Comparison of ENCODE assay signal across 1 cellular context in genomic region chr7:73734619-73735525, GRCh38.
TF ChIP-seq lines count a peak whose summit lies in the region.

No MANE protein-coding gene starts in this region.

TF ChIP-seq in HepG2, 621 proteins besides CTCF, POLR2A, EP300 and RAD21 (continued from another document and continues in another):
- TF ChIP-seq ZNF576 (CRISPR knock-in tag; IDR thresholded peaks at IDR 0.05) (no peak), CEBPB (IDR thresholded peaks at IDR 0.05; ENCODE audit: borderline replicate concordance, low read depth, low read length) (peak; percentile 40; the same call in 1 of the 2 replicates), ZFY (CRISPR knock-in tag; IDR thresholded peaks at IDR 0.05) (peak; percentile 80; the same call in 1 of the 2 replicates), BHLHE40 (IDR thresholded peaks at IDR 0.05; ENCODE audit: low read length) (peak; percentile 42; the same call in 1 of the 2 replicates), RFX5 (IDR thresholded peaks at IDR 0.05; ENCODE audit: low read depth, low read length) (no peak), THAP11 (CRISPR knock-in tag; IDR thresholded peaks at IDR 0.05) (peak; percentile 66; the same call in 1 of the 2 replicates), GABPB1 (CRISPR knock-in tag; IDR thresholded peaks at IDR 0.05) (peak; percentile 79), ZFP91 (CRISPR knock-in tag; IDR thresholded peaks at IDR 0.05; ENCODE audit: borderline replicate concordance) (peak; percentile 69), ERF (CRISPR knock-in tag; IDR thresholded peaks at IDR 0.05) (peak; percentile 78), NFKB2 (CRISPR knock-in tag; IDR thresholded peaks at IDR 0.05; ENCODE audit: borderline replicate concordance) (peak; percentile 64; the same call in 1 of the 2 replicates), MED1 (CRISPR knock-in tag; IDR thresholded peaks at IDR 0.05) (0 out of 2 replicates have a peak, but pooled peaks have one; percentile 19), CBFB (CRISPR knock-in tag; IDR thresholded peaks at IDR 0.05) (0 out of 2 replicates have a peak, but pooled peaks have one; percentile 27), SRY (CRISPR knock-in tag; IDR thresholded peaks at IDR 0.05) (peak; percentile 38; the same call in 1 of the 2 replicates), SP5 (CRISPR knock-in tag; IDR thresholded peaks at IDR 0.05; ENCODE audit: borderline replicate concordance, low read depth) (peak; percentile 98), SOX13 (IDR thresholded peaks at IDR 0.05) (no peak), SOX13 (CRISPR knock-in tag; conservative IDR thresholded peaks at IDR 0.05 in 1 of 2, IDR thresholded peaks at IDR 0.05 in 1 of 2) (no peak; a peak in 1 of 4 replicates), ZFP1 (CRISPR knock-in tag; IDR thresholded peaks at IDR 0.05) (no peak), HIC2 (CRISPR knock-in tag; IDR thresholded peaks at IDR 0.05; ENCODE audit: low read depth) (peak; percentile 66), TAF15 (IDR thresholded peaks at IDR 0.05; ENCODE audit: low read depth, low read length, poor library complexity, severe bottlenecking) (peak; percentile 32), ZNF614 (CRISPR knock-in tag; IDR thresholded peaks at IDR 0.05; ENCODE audit: borderline replicate concordance) (peak; percentile 36; the same call in 1 of the 2 replicates), MXD1 (CRISPR knock-in tag; IDR thresholded peaks at IDR 0.05) (no peak), ZBTB33 (CRISPR knock-in tag; IDR thresholded peaks at IDR 0.05) (peak; percentile 43), ZNF362 (CRISPR knock-in tag; IDR thresholded peaks at IDR 0.05; ENCODE audit: borderline replicate concordance) (peak; percentile 18; the same call in 1 of the 2 replicates), PRDM10 (CRISPR knock-in tag; IDR thresholded peaks at IDR 0.05; ENCODE audit: low read depth) (peak; percentile 51; the same call in 1 of the 2 replicates), POGK (CRISPR knock-in tag; conservative IDR thresholded peaks at IDR 0.05) (0 out of 2 replicates have a peak, but pooled peaks have one; percentile 34), ZNF432 (CRISPR knock-in tag; IDR thresholded peaks at IDR 0.05; ENCODE audit: borderline replicate concordance) (no peak), BATF2 (CRISPR knock-in tag; IDR thresholded peaks at IDR 0.05) (no peak), ZNF790 (CRISPR knock-in tag; IDR thresholded peaks at IDR 0.05; ENCODE audit: borderline replicate concordance) (no peak), FOXA1 (IDR thresholded peaks at IDR 0.05) (no peak), FOXA1 (CRISPR knock-in tag; IDR thresholded peaks at IDR 0.05) (no peak), UBTF (CRISPR knock-in tag; IDR thresholded peaks at IDR 0.05) (peak; percentile 44), ATF4 (CRISPR knock-in tag; IDR thresholded peaks at IDR 0.05) (no peak), MZF1 (CRISPR knock-in tag; IDR thresholded peaks at IDR 0.05; ENCODE audit: borderline replicate concordance) (no peak), TCF12 (IDR thresholded peaks at IDR 0.05) (no peak), TCF12 (CRISPR knock-in tag; IDR thresholded peaks at IDR 0.05) (no peak), KLF16 (CRISPR knock-in tag; IDR thresholded peaks at IDR 0.05) (0 out of 4 replicates have a peak, but pooled peaks of 1 of the 2 experiments have one; percentile 44), MYPOP (CRISPR knock-in tag; IDR thresholded peaks at IDR 0.05) (no peak), TFE3 (CRISPR knock-in tag; IDR thresholded peaks at IDR 0.05) (no peak), NBN (conservative IDR thresholded peaks at IDR 0.05) (no peak)
